ENCODE assay signal across 9 cellular contexts in genomic region chr18:9066817-9067306, GRCh38.
DNase-seq lines count a peak whose midpoint lies in the region; ATAC-seq lines count a peak whose summit lies in the region.
"Had no signal": no experiment of that assay in that cellular context is flagged by ENCODE, and none has a peak within 500 bp of the region (broad histone marks: within the 10 kb centered on the region; RNA-seq: fewer than 3 reads in every experiment).

No MANE protein-coding gene starts in this region.

- peak; percentile 81 for ATAC-seq in GM18907 (IDR thresholded peaks at IDR 0.05; ENCODE audit: unreplicated experiment)
- ATAC-seq in HG02642 (IDR thresholded peaks at IDR 0.05; ENCODE audit: poor library complexity, unreplicated experiment) = peak; percentile 81
- peak; percentile 39 for ATAC-seq in HG03575 (IDR thresholded peaks at IDR 0.05; ENCODE audit: extremely low read depth, insufficient number of reproducible peaks, low FRiP score, unreplicated experiment)

- H3K27me3 ChIP-seq in BLaER1 treated with 17β-estradiol and CSF1 and Interleukin-3, amounts not matched to agents 10 nM and 100 nM = no peaks in the 10 kb centered on the region

- peak overlapping the region; percentile 18 to 79 (median 55); a peak in 21 of 22 replicates for H3K4me2 ChIP-seq in BLaER1 treated with 17β-estradiol and CSF1 and Interleukin-3, amounts not matched to agents 10 nM and 100 nM

- H3K9me3 ChIP-seq in BLaER1 treated with 17β-estradiol and CSF1 and Interleukin-3, amounts not matched to agents 10 nM and 100 nM (replicated peaks in 1 of 11) = no peaks in the 10 kb centered on the region

- no peak for DNase-seq in ecto neural progenitor cell (ENCODE audit: low spot score)
- no peak for DNase-seq in SHP77 (lab: John Stamatoyannopoulos, UW)
- no peak for DNase-seq in NK-92 (lab: John Stamatoyannopoulos, UW; ENCODE audit: unreplicated experiment)
- no peak for DNase-seq in NCI-H1105 treated with DMSO at 0.1 percent for 48 hours (lab: John Stamatoyannopoulos, UW)
- DNase-seq: PC-3 had no signal

- H3K36me3 ChIP-seq in BLaER1 treated with 17β-estradiol and CSF1 and Interleukin-3, amounts not matched to agents 10 nM and 100 nM = no peaks in the 10 kb centered on the region

- no peaks in the 10 kb centered on the region for H4K20me1 ChIP-seq in BLaER1 treated with 17β-estradiol and CSF1 and Interleukin-3, amounts not matched to agents 10 nM and 100 nM

- no peak overlapping the region for H3K4me3 ChIP-seq in BLaER1 treated with 17β-estradiol and CSF1 and Interleukin-3, amounts not matched to agents 10 nM and 100 nM

- H3K4me1 ChIP-seq in BLaER1 treated with 17β-estradiol and CSF1 and Interleukin-3, amounts not matched to agents 10 nM and 100 nM = peaks cover 60 to 83% (median 70%) of the 10 kb centered on the region in 10 experiments

- no peak overlapping the region for H3K27ac ChIP-seq in BLaER1 treated with 17β-estradiol and CSF1 and Interleukin-3, amounts not matched to agents 10 nM and 100 nM

- H3K9ac ChIP-seq in BLaER1 treated with 17β-estradiol and CSF1 and Interleukin-3, amounts not matched to agents 10 nM and 100 nM = no peak overlapping the region
